ENCODE assay signal across 11 cellular contexts in genomic region chr12:116318738-116319050, GRCh38. TPM values are rescaled to one million over a fixed set of nuclear protein-coding genes. Genes with fewer than 3 reads are reported as not detected.
DNase-seq lines count a peak whose midpoint lies in the region; ATAC-seq, FAIRE-seq and TF ChIP-seq lines count a peak whose summit lies in the region.
"Had no signal": no experiment of that assay in that cellular context is flagged by ENCODE, and none has a peak within 500 bp of the region (broad histone marks: within the 10 kb centered on the region; RNA-seq: fewer than 3 reads in every experiment).

No MANE protein-coding gene starts in this region.

- ATAC-seq in pancreas, result peak; percentile 56 to 75 (median 63)
- no peak for ATAC-seq in CD4-positive, alpha-beta T cell (ENCODE audit: poor library complexity)

- H3K9me3 Mint-ChIP-seq in CD4-positive, alpha-beta T cell, result no peaks in the 10 kb centered on the region

- CTCF ChIA-PET in OCI-LY7 (lab: Charles Lee; ENCODE audit: unreplicated experiment), result no interaction called here
- CTCF ChIA-PET in CD4-positive, alpha-beta T cell (lab: Charles Lee), result no interaction called here

- H3K4me2 ChIP-seq in OCI-LY7 (ENCODE audit: low read length), result no peak overlapping the region

- H3K27me3 ChIP-seq in pancreas, result no peaks in the 10 kb centered on the region
- no peaks in the 10 kb centered on the region for H3K27me3 ChIP-seq in CD4-positive, alpha-beta T cell (ENCODE audit: control insufficient read depth, insufficient read depth, low read length)

- peak; percentile 30 for DNase-seq in AG08396 (ENCODE audit: low spot score)
- peak; percentile 53 for DNase-seq in NCI-H2171 (lab: John Stamatoyannopoulos, UW)
- DNase-seq in epithelial cell of prostate (ENCODE audit: low read depth, low spot score), result peak; percentile 18
- DNase-seq in pancreas, result peak in 3 of 6 donors; percentile 16 to 31 (median 26)
- no peak for DNase-seq in MV-4-11 (lab: John Stamatoyannopoulos, UW)
- no peak for DNase-seq in OCI-LY7 (ENCODE audit: low spot score)
- no peak for DNase-seq in nucleus accumbens (lab: John Stamatoyannopoulos, UW)
- no peak for DNase-seq in CD4-positive, alpha-beta T cell
- DNase-seq: effector CD8-positive, alpha-beta T cell; stimulated activated CD4-positive, alpha-beta T cell treated with anti-CD3 and anti-CD28 coated beads, Interleukin-15, amount 100 ng/mL, for 24 hours had no signal

- no peaks in the 10 kb centered on the region for H3K4me1 ChIP-seq in pancreas
- no peaks in the 10 kb centered on the region for H3K4me1 ChIP-seq in OCI-LY7 (ENCODE audit: insufficient read depth, low read length, poor library complexity, severe bottlenecking)

- H3K9me2 ChIP-seq in OCI-LY7 (ENCODE audit: insufficient read depth, low read length), result no peaks in the 10 kb centered on the region

- BruUV-seq in OCI-LY7 (replicated peaks; lab: Mats Ljungman, UMichigan), result no TSS peak

- H3K9me3 ChIP-seq in pancreas (no peaks in the 10 kb centered on the region), OCI-LY7 (ENCODE audit: low read length) (no peaks in the 10 kb centered on the region)
- no peaks in the 10 kb centered on the region for H3K9me3 ChIP-seq in CD4-positive, alpha-beta T cell (ENCODE audit: control insufficient read depth, low read length)

- H3K36me3 ChIP-seq in pancreas (no peaks in the 10 kb centered on the region), OCI-LY7 (ENCODE audit: insufficient read depth, low read length) (no peaks in the 10 kb centered on the region)

- H3K27ac Mint-ChIP-seq in CD4-positive, alpha-beta T cell, result no peak overlapping the region

- no peak for FAIRE-seq in pancreas (lab: Jason Lieb, UNC)

- H3K4me3 ChIP-seq in pancreas (peak overlapping the region in 2 of 4 donors; percentile 8 to 25), OCI-LY7 (ENCODE audit: low read depth, low read length, poor library complexity, severe bottlenecking) (no peak overlapping the region)

- peak overlapping the region; percentile 70 for H3K27ac ChIP-seq in epithelial cell of prostate
- H3K27ac ChIP-seq in pancreas, result no peak overlapping the region
- H3K27ac ChIP-seq in OCI-LY7 (ENCODE audit: low read depth, low read length, poor library complexity, severe bottlenecking), result no peak overlapping the region
- no peak overlapping the region for H3K27ac ChIP-seq in CD4-positive, alpha-beta T cell (ENCODE audit: low read depth, low read length)
- H3K27ac ChIP-seq: HL-60 had no signal

- H3K36me3 Mint-ChIP-seq in CD4-positive, alpha-beta T cell (ENCODE audit: low read depth), result no peaks in the 10 kb centered on the region

- no peaks in the 10 kb centered on the region for H4K20me1 ChIP-seq in OCI-LY7 (ENCODE audit: insufficient read depth, low read length)

- no peak overlapping the region for H2AFZ ChIP-seq in OCI-LY7 (ENCODE audit: low read length)

- H3K79me2 ChIP-seq in OCI-LY7 (ENCODE audit: insufficient read depth, low read depth, low read length), result no peaks in the 10 kb centered on the region

- TF ChIP-seq CTCF in pancreas (IDR thresholded peaks at IDR 0.05) (no peak), OCI-LY7 (conservative IDR thresholded peaks at IDR 0.05; ENCODE audit: low read length) (no peak)
- no peak for TF ChIP-seq CTCF in CD4-positive, alpha-beta T cell (IDR thresholded peaks at IDR 0.05)

- 39 to 43% methylated on average over 8 of the region's 8 CpGs for WGBS in pancreas, 2 donors

- H3K27me3 Mint-ChIP-seq in CD4-positive, alpha-beta T cell, result no peaks in the 10 kb centered on the region

- POLR2A ChIA-PET in OCI-LY7 (lab: Charles Lee), result interaction anchor here (0.6 kb wide), 1 partner anchor 40 kb away, joined by 10 read pairs; no protein-coding TSS in a partner anchor
- POLR2A ChIA-PET in CD4-positive, alpha-beta T cell (lab: Charles Lee), result no interaction called here

- intact Hi-C loops in pancreas (cut with DNase I), result no loop called here
- intact Hi-C loops in OCI-LY7 (cut with micrococcal nuclease; ENCODE audit: unreplicated experiment), result no loop called here
- intact Hi-C loops in CD4-positive, alpha-beta T cell (cut with DNase I, micrococcal nuclease), result no loop called here

- H3K4me1 Mint-ChIP-seq in CD4-positive, alpha-beta T cell (ENCODE audit: low read depth), result peaks cover 19% of the 10 kb centered on the region

- H3K4me3 Mint-ChIP-seq in CD4-positive, alpha-beta T cell, result no peak overlapping the region

RNA-seq across cellular contexts. Expression of gene MED13L, which starts 41.2 kb away (rescaled TPM):
- total RNA-seq in pancreas, result 10 to 100 TPM; 49.1 to 93.8 (median 56.8) TPM
- 10 to 100 TPM; 10.3 to 15.6 TPM for polyA plus RNA-seq in pancreas
- total RNA-seq in OCI-LY7 (2014; rRNA removed; shearing (Covaris generic)), result 20.1 and 25.7 TPM in 2 replicates
- total RNA-seq in OCI-LY7 (2022), result 39.3 and 40.1 TPM in 2 replicates
- 100 to 1,000 TPM; 203 to 208 TPM for total RNA-seq in CD4-positive, alpha-beta T cell

Comparison
In these comparisons a context has a peak if more than half of its experiments do, and no peak if none do; other contexts are left out.
1. DNase-seq: peak in AG08396 (single experiment), NCI-H2171 (single experiment) and epithelial cell of prostate (single experiment); none in MV-4-11 (single experiment), OCI-LY7 (single experiment), nucleus accumbens (0 of 56) and CD4-positive, alpha-beta T cell (0 of 10).